Comparison of ENCODE assay signal across 18 cellular contexts in genomic region chr9:133977421-133978201, GRCh38. TPM values are rescaled to one million over a fixed set of nuclear protein-coding genes. Genes with fewer than 3 reads are reported as not detected.
DNase-seq lines count a peak whose midpoint lies in the region; ATAC-seq, FAIRE-seq and TF ChIP-seq lines count a peak whose summit lies in the region.
"Had no signal": no experiment of that assay in that cellular context is flagged by ENCODE, and none has a peak within 500 bp of the region (broad histone marks: within the 10 kb centered on the region; RNA-seq: fewer than 3 reads in every experiment).

No MANE protein-coding gene starts in this region.

- peak; percentile 11 for DNase-seq in left cardiac atrium
- DNase-seq in Right ventricle myocardium superior = no peak
- no peak for DNase-seq in bronchial epithelial cell (ENCODE audit: low read depth)
- DNase-seq in mucosa of descending colon = peak in 2 of 3 donors; percentile 23 to 45
- peak; percentile 55 for DNase-seq in upper lobe of right lung
- no peak for DNase-seq in pons (ENCODE audit: low spot score)
- DNase-seq: activated B cell treated with CpG ODN at 0.5 μM for 24 hours; anterior cingulate cortex; DMS153; mesendoderm; naive thymus-derived CD4-positive, alpha-beta T cell; NCI-H1048; NCI-H187 treated with DMSO at 0.1 percent for 48 hours; NCI-H69 had no signal

- intact Hi-C loops in left cardiac atrium (cut with DNase I) = no loop called here
- intact Hi-C loops in Right ventricle myocardium superior (cut with DNase I) = no loop called here
- intact Hi-C loops in mucosa of descending colon (cut with DNase I, micrococcal nuclease) = no loop called here
- intact Hi-C loops in upper lobe of right lung (cut with DNase I) = no loop called here

- H3K4me3 ChIP-seq in bronchial epithelial cell (ENCODE audit: low read depth, low read length) (no peak overlapping the region), mucosa of descending colon (no peak overlapping the region), upper lobe of right lung (no peak overlapping the region)

- ATAC-seq in left cardiac atrium = no peak
- ATAC-seq in Right ventricle myocardium superior (ENCODE audit: poor library complexity) = no peak
- ATAC-seq in mucosa of descending colon = no peak
- no peak for ATAC-seq in upper lobe of right lung
- no peak for ATAC-seq in GM19467 (IDR thresholded peaks at IDR 0.05; ENCODE audit: unreplicated experiment)
- no peak for ATAC-seq in GM21717 (IDR thresholded peaks at IDR 0.05; ENCODE audit: unreplicated experiment)
- ATAC-seq: naive thymus-derived CD4-positive, alpha-beta T cell had no signal

- H3K4me1 ChIP-seq in mucosa of descending colon (ENCODE audit: low read depth) (peaks cover 16% of the 10 kb centered on the region), upper lobe of right lung (peaks cover 35% of the 10 kb centered on the region)

- H3K9me3 ChIP-seq in mucosa of descending colon (no peaks in the 10 kb centered on the region), upper lobe of right lung (no peaks in the 10 kb centered on the region)

- peaks cover 10% of the 10 kb centered on the region for H3K36me3 ChIP-seq in bronchial epithelial cell (ENCODE audit: control insufficient read depth, insufficient read depth, low read length)
- no peaks in the 10 kb centered on the region for H3K36me3 ChIP-seq in mucosa of descending colon (ENCODE audit: low read depth)
- H3K36me3 ChIP-seq in upper lobe of right lung = no peaks in the 10 kb centered on the region

- peak; percentile 28 for FAIRE-seq in bronchial epithelial cell (lab: Jason Lieb, UNC)
- FAIRE-seq: endothelial cell of umbilical vein, keratinocyte had no signal

- H3K27ac ChIP-seq in upper lobe of right lung = no peak overlapping the region

- H3K27me3 ChIP-seq in bronchial epithelial cell (ENCODE audit: control insufficient read depth, insufficient read depth, low read length) (no peaks in the 10 kb centered on the region), upper lobe of right lung (no peaks in the 10 kb centered on the region)

- TF ChIP-seq CTCF in bronchial epithelial cell (IDR thresholded peaks at IDR 0.05; ENCODE audit: insufficient read depth, low read length, severe bottlenecking) = no peak
- no peak for TF ChIP-seq CTCF in mucosa of descending colon (IDR thresholded peaks at IDR 0.05)
- no peak for TF ChIP-seq CTCF in upper lobe of right lung (IDR thresholded peaks at IDR 0.05)

RNA-seq across cellular contexts. Expression of gene VAV2, which starts 14.5 kb away (rescaled TPM):
- total RNA-seq in left cardiac atrium = 1 to 10 TPM; 8.3 to 9.6 TPM
- 4.9 TPM for total RNA-seq in Right ventricle myocardium superior
- total RNA-seq in bronchial epithelial cell = 23.0 and 46.6 TPM in 2 replicates
- total RNA-seq in mucosa of descending colon = 10 to 100 TPM; 29.4 to 34.8 (median 34.5) TPM
- total RNA-seq in upper lobe of right lung = 34.6 TPM

RNA-seq across cellular contexts. Expression of gene BRD3OS, which starts 47.7 kb away (rescaled TPM):
- total RNA-seq in left cardiac atrium (1 to 10 TPM; 7.0 to 7.9 TPM), Right ventricle myocardium superior (4.9 TPM), bronchial epithelial cell (5.6 and 5.8 TPM in 2 replicates), mucosa of descending colon (10 to 100 TPM in 1 of 3 donors, 1 to 10 TPM in 2; 3.6 to 17.6 (median 4.9) TPM), upper lobe of right lung (10.7 TPM)

Comparison
In these comparisons a context has a peak if more than half of its experiments do, and no peak if none do; other contexts are left out.
1. DNase-seq: peak in left cardiac atrium (single experiment), mucosa of descending colon (2 of 3) and upper lobe of right lung (single experiment); none in Right ventricle myocardium superior (single experiment), bronchial epithelial cell (single experiment) and pons (single experiment).